In genomic region chr1:9539829-9540550, GRCh38 we compare ENCODE assay signal across 8 cellular contexts. TPM values are rescaled to one million over a fixed set of nuclear protein-coding genes. Genes with fewer than 3 reads are reported as not detected.
A peak's percentile ranks its signal among the peaks of the same experiment; 100 is the strongest.
DNase-seq lines count a peak whose midpoint lies in the region; ATAC-seq and TF ChIP-seq lines count a peak whose summit lies in the region.

No MANE protein-coding gene starts in this region.

- no peaks in the 10 kb centered on the region for H3K9me3 Mint-ChIP-seq in activated CD8-positive, alpha-beta T cell treated with anti-CD3 and anti-CD28 coated beads, Interleukin-2, amount 10 ng/mL, durations not matched to agents 7 days and 5 days (ENCODE audit: insufficient read depth)
- no peaks in the 10 kb centered on the region for H3K9me3 Mint-ChIP-seq in stimulated activated memory B cell treated with anti-CD40 and anti-IgM and Interleukin-4, amounts not matched to agents 10 μg/mL and 1 μg/mL and 100 μg/mL, for 72 hours

- peak overlapping the region; percentile 86 for H3K4me3 Mint-ChIP-seq in activated CD8-positive, alpha-beta T cell treated with anti-CD3 and anti-CD28 coated beads, Interleukin-2, amount 10 ng/mL, durations not matched to agents 7 days and 5 days
- peak overlapping the region; percentile 95 for H3K4me3 Mint-ChIP-seq in stimulated activated memory B cell treated with anti-CD40 and anti-IgM and Interleukin-4, amounts not matched to agents 10 μg/mL and 1 μg/mL and 100 μg/mL, for 72 hours

- H3K9me3 ChIP-seq in mucosa of rectum (ENCODE audit: control insufficient read depth in 2 of 2, low read length in 2 of 2) = no peaks in the 10 kb centered on the region

- peak overlapping the region; percentile 87 to 91 for H3K27ac ChIP-seq in mucosa of rectum (ENCODE audit: low read depth in 2 of 2, low read length in 2 of 2)

- ATAC-seq in HG02759 (IDR thresholded peaks at IDR 0.05; ENCODE audit: unreplicated experiment) = peak; percentile 60
- peak; percentile 59 for ATAC-seq in activated CD8-positive, alpha-beta T cell treated with anti-CD3 and anti-CD28 coated beads, Interleukin-2, amount 10 ng/mL, durations not matched to agents 7 days and 5 days
- ATAC-seq in stimulated activated memory B cell treated with anti-CD40 and anti-IgM and Interleukin-4, amounts not matched to agents 10 μg/mL and 1 μg/mL and 100 μg/mL, for 72 hours = peak; percentile 77

- POLR2A ChIA-PET in activated CD8-positive, alpha-beta T cell treated with anti-CD3 and anti-CD28 coated beads, Interleukin-2, amount 10 ng/mL, durations not matched to agents 7 days and 5 days (lab: Charles Lee) = interaction anchor here (1.0 to 1.2 kb wide), 2 partner anchors 11 to 90 kb away, joined by 3 read pairs; no protein-coding TSS in a partner anchor

- peak overlapping the region; percentile 74 to 75 for H3K9ac ChIP-seq in mucosa of rectum (ENCODE audit: low read depth in 1 of 2, low read length in 2 of 2)

- H3K36me3 Mint-ChIP-seq in activated CD8-positive, alpha-beta T cell treated with anti-CD3 and anti-CD28 coated beads, Interleukin-2, amount 10 ng/mL, durations not matched to agents 7 days and 5 days (ENCODE audit: low read depth) = peaks cover 11% of the 10 kb centered on the region
- H3K36me3 Mint-ChIP-seq in stimulated activated memory B cell treated with anti-CD40 and anti-IgM and Interleukin-4, amounts not matched to agents 10 μg/mL and 1 μg/mL and 100 μg/mL, for 72 hours = peaks cover 5% of the 10 kb centered on the region

- peak; percentile 61 for DNase-seq in SKM-1 treated with dmso at 0.1 percent for 144 hours (lab: John Stamatoyannopoulos, UW; ENCODE audit: unreplicated experiment)
- no peak for DNase-seq in SKM-1 (lab: John Stamatoyannopoulos, UW; ENCODE audit: unreplicated experiment)
- DNase-seq in NCI-H1105 (lab: John Stamatoyannopoulos, UW) = peak; percentile 35
- DNase-seq in activated CD8-positive, alpha-beta T cell treated with anti-CD3 and anti-CD28 coated beads, Interleukin-2, amount 10 ng/mL, durations not matched to agents 7 days and 5 days = peak; percentile 53
- DNase-seq in epithelial cell of proximal tubule (ENCODE audit: low read depth) = no peak

- CTCF ChIA-PET in activated CD8-positive, alpha-beta T cell treated with anti-CD3 and anti-CD28 coated beads, Interleukin-2, amount 10 ng/mL, durations not matched to agents 7 days and 5 days (lab: Charles Lee) = interaction anchor here (0.9 kb wide), 2 partner anchors 24 to 249 kb away, joined by 3 to 4 read pairs; no protein-coding TSS in a partner anchor

- H3K36me3 ChIP-seq in mucosa of rectum (ENCODE audit: control insufficient read depth in 2 of 2, insufficient read depth in 2 of 2, low read length in 2 of 2) = no peaks in the 10 kb centered on the region

- H3K27me3 Mint-ChIP-seq in activated CD8-positive, alpha-beta T cell treated with anti-CD3 and anti-CD28 coated beads, Interleukin-2, amount 10 ng/mL, durations not matched to agents 7 days and 5 days (ENCODE audit: low read depth) = no peaks in the 10 kb centered on the region
- H3K27me3 Mint-ChIP-seq in stimulated activated memory B cell treated with anti-CD40 and anti-IgM and Interleukin-4, amounts not matched to agents 10 μg/mL and 1 μg/mL and 100 μg/mL, for 72 hours = no peaks in the 10 kb centered on the region

- H3K4me1 Mint-ChIP-seq in activated CD8-positive, alpha-beta T cell treated with anti-CD3 and anti-CD28 coated beads, Interleukin-2, amount 10 ng/mL, durations not matched to agents 7 days and 5 days (ENCODE audit: low read depth) = peaks cover 35% of the 10 kb centered on the region
- peaks cover 47% of the 10 kb centered on the region for H3K4me1 Mint-ChIP-seq in stimulated activated memory B cell treated with anti-CD40 and anti-IgM and Interleukin-4, amounts not matched to agents 10 μg/mL and 1 μg/mL and 100 μg/mL, for 72 hours

- no peaks in the 10 kb centered on the region for H3K27me3 ChIP-seq in mucosa of rectum (ENCODE audit: control insufficient read depth in 2 of 2, insufficient read depth in 2 of 2, low read length in 2 of 2)

- peak overlapping the region; percentile 85 for H3K27ac Mint-ChIP-seq in activated CD8-positive, alpha-beta T cell treated with anti-CD3 and anti-CD28 coated beads, Interleukin-2, amount 10 ng/mL, durations not matched to agents 7 days and 5 days
- H3K27ac Mint-ChIP-seq in stimulated activated memory B cell treated with anti-CD40 and anti-IgM and Interleukin-4, amounts not matched to agents 10 μg/mL and 1 μg/mL and 100 μg/mL, for 72 hours = peak overlapping the region; percentile 79

- peaks cover 21 to 27% of the 10 kb centered on the region in 2 donors for H3K4me1 ChIP-seq in mucosa of rectum (ENCODE audit: control insufficient read depth in 2 of 2, insufficient read depth in 2 of 2, low read length in 2 of 2)

- H3K4me3 ChIP-seq in epithelial cell of proximal tubule (ENCODE audit: low read depth, low read length) (peak overlapping the region; percentile 79), mucosa of rectum (ENCODE audit: low read length in 2 of 2) (peak overlapping the region; percentile 70 to 82)

- TF ChIP-seq CTCF in epithelial cell of proximal tubule (conservative IDR thresholded peaks at IDR 0.05; ENCODE audit: low read depth, low read length) = no peak

RNA-seq across cellular contexts. Expression of gene SLC25A33, which starts 0.7 kb away (rescaled TPM):
- total RNA-seq in activated CD8-positive, alpha-beta T cell treated with anti-CD3 and anti-CD28 coated beads, Interleukin-2, amount 10 ng/mL, durations not matched to agents 7 days and 5 days = 1 to 10 TPM; 4.1 to 4.4 TPM
- total RNA-seq in epithelial cell of proximal tubule = 6.2 and 16.8 TPM in 2 replicates

RNA-seq across cellular contexts. Expression of gene TMEM201, which starts 48.7 kb away (rescaled TPM):
- 10 to 100 TPM; 21.1 to 23.2 TPM for total RNA-seq in activated CD8-positive, alpha-beta T cell treated with anti-CD3 and anti-CD28 coated beads, Interleukin-2, amount 10 ng/mL, durations not matched to agents 7 days and 5 days
- 8.9 and 20.0 TPM in 2 replicates for total RNA-seq in epithelial cell of proximal tubule

Comparison
In these comparisons a context has a peak if more than half of its experiments do, and no peak if none do; other contexts are left out.
1. DNase-seq: peak in SKM-1 treated with dmso at 0.1 percent for 144 hours (single experiment), NCI-H1105 (single experiment) and activated CD8-positive, alpha-beta T cell treated with anti-CD3 and anti-CD28 coated beads, Interleukin-2, amount 10 ng/mL, durations not matched to agents 7 days and 5 days (single experiment); none in SKM-1 (single experiment) and epithelial cell of proximal tubule (single experiment).
2. Peak in every context shown above with its lines, with median percentiles within 50 percentile points of each other: ATAC-seq.